Comparison of ENCODE assay signal across 9 cellular contexts in genomic region chr3:194871143-194871863, GRCh38.
DNase-seq lines count a peak whose midpoint lies in the region; ATAC-seq and FAIRE-seq lines count a peak whose summit lies in the region.
"Had no signal": no experiment of that assay in that cellular context is flagged by ENCODE, and none has a peak within 500 bp of the region (broad histone marks: within the 10 kb centered on the region; RNA-seq: fewer than 3 reads in every experiment).

No MANE protein-coding gene starts in this region.

- H3K79me1 ChIP-seq in trophoblast cell (ENCODE audit: low read length) = peaks cover 6% of the 10 kb centered on the region

- peaks cover 23 to 32% of the 10 kb centered on the region in 2 donors for H3K27me3 Mint-ChIP-seq in natural killer cell treated with Interleukin-12 subunit alpha and Interleukin-12 subunit beta and Interleukin-15 and Interleukin-18, amount 100 ng/mL, for 72 hours

- no CpG with 5 or more reads among the region's 13 CpGs for WGBS in trophoblast cell (ENCODE audit: extremely low coverage, insufficient coverage, insufficient read length)

- H3K23ac ChIP-seq in trophoblast cell (ENCODE audit: low read length) = no peak overlapping the region

- H3K4me3 Mint-ChIP-seq in natural killer cell treated with Interleukin-12 subunit alpha and Interleukin-12 subunit beta and Interleukin-15 and Interleukin-18, amount 100 ng/mL, for 72 hours = no peak overlapping the region

- no peak overlapping the region for H3K27ac Mint-ChIP-seq in natural killer cell treated with Interleukin-12 subunit alpha and Interleukin-12 subunit beta and Interleukin-15 and Interleukin-18, amount 100 ng/mL, for 72 hours

- H3K9me3 ChIP-seq in trophoblast cell (ENCODE audit: insufficient read depth, low read depth, low read length) = peaks cover 11% of the 10 kb centered on the region

- peaks cover 8 to 9% of the 10 kb centered on the region in 2 experiments for H3K4me1 ChIP-seq in trophoblast cell (ENCODE audit: control insufficient read depth in 1 of 2, insufficient read depth in 2 of 2, low read length in 2 of 2)

- peaks cover 0 to 11% of the 10 kb centered on the region in 2 donors for H3K4me1 Mint-ChIP-seq in natural killer cell treated with Interleukin-12 subunit alpha and Interleukin-12 subunit beta and Interleukin-15 and Interleukin-18, amount 100 ng/mL, for 72 hours (ENCODE audit: low read depth in 2 of 2)

- no peak for FAIRE-seq in RCC 7860 (lab: Jason Lieb, UNC)
- FAIRE-seq: islet of Langerhans had no signal

- no peak overlapping the region for H2AFZ ChIP-seq in trophoblast cell (ENCODE audit: insufficient read depth, low read length, poor library complexity)

- H3K27ac ChIP-seq in trophoblast cell (ENCODE audit: low read depth, low read length) = no peak overlapping the region

- H4K91ac ChIP-seq in trophoblast cell (ENCODE audit: low read depth, low read length) = no peak overlapping the region

- DNase-seq in DMS53 treated with DMSO at 0.1 percent for 48 hours (lab: John Stamatoyannopoulos, UW; ENCODE audit: unreplicated experiment) (peak; percentile 4), RCC 7860 (ENCODE audit: low spot score) (peak; percentile 50), fibroblast of peridontal ligament (ENCODE audit: extremely low read depth) (peak; percentile 74), trophoblast cell (peak; percentile 43 to 63)
- no peak for DNase-seq in natural killer cell treated with Interleukin-12 subunit alpha and Interleukin-12 subunit beta and Interleukin-15 and Interleukin-18, amount 100 ng/mL, for 72 hours (ENCODE audit: low spot score)

- H3K27me3 ChIP-seq in trophoblast cell (ENCODE audit: insufficient read depth, low read length) = no peaks in the 10 kb centered on the region

- H3K18ac ChIP-seq in trophoblast cell (ENCODE audit: low read length) = no peak overlapping the region

- H3K9ac ChIP-seq in trophoblast cell (ENCODE audit: low read length) = no peak overlapping the region

- no peak overlapping the region for H2BK12ac ChIP-seq in trophoblast cell (ENCODE audit: low read length)

- no peaks in the 10 kb centered on the region for H3K36me3 ChIP-seq in trophoblast cell (ENCODE audit: control insufficient read depth in 1 of 2, insufficient read depth in 2 of 2, low read length in 2 of 2)

- no peak overlapping the region for H3K4me3 ChIP-seq in trophoblast cell (ENCODE audit: low read depth, low read length)

- H3K79me2 ChIP-seq in trophoblast cell (ENCODE audit: control insufficient read depth, insufficient read depth, low read length, poor library complexity) = no peaks in the 10 kb centered on the region

- no peaks in the 10 kb centered on the region for H3K36me3 Mint-ChIP-seq in natural killer cell treated with Interleukin-12 subunit alpha and Interleukin-12 subunit beta and Interleukin-15 and Interleukin-18, amount 100 ng/mL, for 72 hours

- H4K8ac ChIP-seq in trophoblast cell (ENCODE audit: low read depth, low read length) = no peak overlapping the region

- no peak overlapping the region for H4K12ac ChIP-seq in trophoblast cell (ENCODE audit: low read depth, low read length)

- no peak overlapping the region for H3K4me2 ChIP-seq in trophoblast cell (ENCODE audit: low read length)

- no peak overlapping the region for H3K14ac ChIP-seq in trophoblast cell (ENCODE audit: low read length)

- no peak overlapping the region for H2BK5ac ChIP-seq in trophoblast cell (ENCODE audit: low read depth, low read length, poor library complexity)

- no peak overlapping the region for H2AK5ac ChIP-seq in trophoblast cell (ENCODE audit: low read length)

- peak; percentile 45 for ATAC-seq in HG02973 (IDR thresholded peaks at IDR 0.05; ENCODE audit: unreplicated experiment)
- ATAC-seq in natural killer cell treated with Interleukin-12 subunit alpha and Interleukin-12 subunit beta and Interleukin-15 and Interleukin-18, amount 100 ng/mL, for 72 hours = no peak
- no peak for ATAC-seq in HG03521 (IDR thresholded peaks at IDR 0.05; ENCODE audit: unreplicated experiment)
- no peak for ATAC-seq in GM21447 (IDR thresholded peaks at IDR 0.05; ENCODE audit: unreplicated experiment)

- no peak overlapping the region for H2BK120ac ChIP-seq in trophoblast cell (ENCODE audit: insufficient read depth, low read length, poor library complexity)

- H3K9me3 Mint-ChIP-seq in natural killer cell treated with Interleukin-12 subunit alpha and Interleukin-12 subunit beta and Interleukin-15 and Interleukin-18, amount 100 ng/mL, for 72 hours = no peaks in the 10 kb centered on the region

- H3K4ac ChIP-seq in trophoblast cell (ENCODE audit: low read depth, low read length) = no peak overlapping the region
